1 cellular context compared by ENCODE assay signal in the genomic region with DNA sequence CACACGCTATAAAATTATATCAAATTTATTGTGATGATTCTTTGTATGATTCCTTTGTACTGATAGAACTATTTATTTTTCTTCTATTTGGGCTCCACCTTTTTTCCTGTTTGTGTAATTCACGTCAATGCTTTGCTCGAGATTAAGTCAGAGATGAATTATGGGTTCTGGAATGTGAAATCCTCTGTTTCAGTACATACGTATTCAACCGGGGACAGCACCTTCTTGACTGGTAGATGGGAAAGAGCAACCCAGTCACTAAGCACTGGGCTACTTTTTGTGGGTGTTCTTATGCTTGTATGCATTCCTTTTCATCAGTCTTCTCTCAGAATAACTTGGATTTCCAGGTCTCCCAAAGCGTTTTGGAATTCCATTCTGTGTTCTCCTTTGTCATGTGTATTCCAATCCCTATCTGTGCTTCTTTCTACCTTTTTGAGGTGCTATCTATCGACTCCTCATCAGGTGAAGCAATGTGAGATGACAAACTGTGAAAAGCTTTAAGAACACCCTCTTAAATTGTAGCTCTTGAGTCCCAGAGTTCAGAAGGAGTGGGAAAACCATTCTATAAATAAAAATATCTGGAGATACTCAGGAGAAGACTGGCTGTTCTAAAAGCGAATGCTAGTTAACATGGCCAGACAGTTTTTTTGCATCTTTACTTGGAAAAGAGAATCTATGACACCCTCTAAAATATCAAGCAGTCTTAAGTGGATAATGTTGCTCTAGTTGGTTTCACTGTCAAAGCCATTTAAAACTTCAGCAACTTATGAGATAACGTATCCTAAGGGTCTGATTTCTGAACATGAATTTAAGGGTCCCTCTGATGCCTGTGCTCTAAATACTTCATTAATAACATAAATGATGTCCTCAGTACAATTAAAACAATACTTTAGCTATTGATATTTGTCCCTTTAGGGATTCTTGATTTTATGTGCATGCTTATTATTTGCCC.
TF ChIP-seq lines count a peak whose summit lies in the region.

No MANE protein-coding gene starts in this region.

TF ChIP-seq in SK-N-SH treated with all-trans-retinoic acid at 6 μM for 48 hours, 23 proteins besides CTCF, POLR2A, EP300 and RAD21 (continued from another document):
- TF ChIP-seq CSRNP3 (CRISPR knock-in tag; IDR thresholded peaks at IDR 0.05) (no peak), ZNF8 (CRISPR knock-in tag; IDR thresholded peaks at IDR 0.05) (no peak), ZNF565 (CRISPR knock-in tag; conservative IDR thresholded peaks at IDR 0.05; ENCODE audit: low read depth) (no peak), ZC3H10 (CRISPR knock-in tag; IDR thresholded peaks at IDR 0.05) (no peak)
